Comparison of ENCODE assay signal across 11 cellular contexts in genomic region chr9:104810421-104811339, GRCh38. TPM values are rescaled to one million over a fixed set of nuclear protein-coding genes. Genes with fewer than 3 reads are reported as not detected.
A peak's percentile ranks its signal among the peaks of the same experiment; 100 is the strongest.
DNase-seq lines count a peak whose midpoint lies in the region; ATAC-seq and TF ChIP-seq lines count a peak whose summit lies in the region.
"Had no signal": no experiment of that assay in that cellular context is flagged by ENCODE, and none has a peak within 500 bp of the region (broad histone marks: within the 10 kb centered on the region; RNA-seq: fewer than 3 reads in every experiment).

No MANE protein-coding gene starts in this region.

- no peaks in the 10 kb centered on the region for H3K9me3 ChIP-seq in adrenal gland (replicated peaks in 1 of 3)
- no peaks in the 10 kb centered on the region for H3K9me3 ChIP-seq in heart right ventricle

- H3K4me1 Mint-ChIP-seq in stimulated activated effector memory CD8-positive, alpha-beta T cell treated with anti-CD3 and anti-CD28 coated beads, Interleukin-12 subunit alpha, Interleukin-12 subunit beta, amount 100 ng/mL, for 72 hours: no peaks in the 10 kb centered on the region
- H3K4me1 Mint-ChIP-seq in activated CD4-positive, alpha-beta T cell treated with anti-CD3 and anti-CD28 coated beads, Interleukin-2, amount 10 ng/mL, durations not matched to agents 24 days and 14 days: no peaks in the 10 kb centered on the region

- intact Hi-C loops in adrenal gland (cut with DNase I) (no loop called here), heart right ventricle (cut with DNase I) (no loop called here)
- intact Hi-C loops in activated CD4-positive, alpha-beta T cell treated with anti-CD3 and anti-CD28 coated beads, Interleukin-2, amount 10 ng/mL, durations not matched to agents 24 days and 14 days (cut with micrococcal nuclease): no loop called here

- DNase-seq in HT-29 (ENCODE audit: low spot score) (peak; percentile 81), adrenal gland (peak; percentile 68 to 94 (median 88)), heart right ventricle (peak in 1 of 2 donors; percentile 29), T-helper 2 cell (no peak), COLO668 (lab: John Stamatoyannopoulos, UW; ENCODE audit: unreplicated experiment) (no peak)
- DNase-seq in stimulated activated effector memory CD8-positive, alpha-beta T cell treated with anti-CD3 and anti-CD28 coated beads, Interleukin-12 subunit alpha, Interleukin-12 subunit beta, amount 100 ng/mL, for 72 hours (ENCODE audit: low spot score in 2 of 2): no peak
- DNase-seq in activated CD4-positive, alpha-beta T cell treated with anti-CD3 and anti-CD28 coated beads, Interleukin-2, amount 10 ng/mL, durations not matched to agents 24 days and 14 days: no peak
- DNase-seq: activated CD4-positive, alpha-beta T cell treated with anti-CD3 and anti-CD28 coated beads for 1 hour; NCI-H2081 treated with DMSO at 0.1 percent for 48 hours had no signal

- H3K27me3 ChIP-seq in adrenal gland (no peaks in the 10 kb centered on the region), heart right ventricle (no peaks in the 10 kb centered on the region)

- H3K36me3 ChIP-seq in adrenal gland (replicated peaks in 1 of 2) (peaks cover 0 to 90% of the 10 kb centered on the region in 2 donors), heart right ventricle (peaks cover 0 to 100% (median 53%) of the 10 kb centered on the region in 9 donors)

- H3K27ac Mint-ChIP-seq in stimulated activated effector memory CD8-positive, alpha-beta T cell treated with anti-CD3 and anti-CD28 coated beads, Interleukin-12 subunit alpha, Interleukin-12 subunit beta, amount 100 ng/mL, for 72 hours: peak overlapping the region; percentile 43
- H3K27ac Mint-ChIP-seq in activated CD4-positive, alpha-beta T cell treated with anti-CD3 and anti-CD28 coated beads, Interleukin-2, amount 10 ng/mL, durations not matched to agents 24 days and 14 days: no peak overlapping the region

- peaks cover 0 to 26% of the 10 kb centered on the region in 2 donors for H3K4me1 ChIP-seq in adrenal gland (replicated peaks in 1 of 2)
- H3K4me1 ChIP-seq in heart right ventricle: peaks cover 0 to 13% (median 0%) of the 10 kb centered on the region in 9 donors

- WGBS in adrenal gland, 4 donors: 41 to 54% (median 50%) methylated on average over 10 to 12 of the region's 12 CpGs
- WGBS in heart right ventricle, 2 donors: 64 to 70% methylated on average over 12 of the region's 12 CpGs

- H3K36me3 Mint-ChIP-seq in stimulated activated effector memory CD8-positive, alpha-beta T cell treated with anti-CD3 and anti-CD28 coated beads, Interleukin-12 subunit alpha, Interleukin-12 subunit beta, amount 100 ng/mL, for 72 hours: no peaks in the 10 kb centered on the region
- H3K36me3 Mint-ChIP-seq in activated CD4-positive, alpha-beta T cell treated with anti-CD3 and anti-CD28 coated beads, Interleukin-2, amount 10 ng/mL, durations not matched to agents 24 days and 14 days (ENCODE audit: low read depth): no peaks in the 10 kb centered on the region

- H3K4me3 ChIP-seq in adrenal gland (no peak overlapping the region), heart right ventricle (no peak overlapping the region)
- H3K4me3 ChIP-seq: coronary artery had no signal

- ATAC-seq in heart right ventricle (peak; percentile 20 to 80 (median 58)), GM21529 (IDR thresholded peaks at IDR 0.05; ENCODE audit: unreplicated experiment) (no peak)
- no peak for ATAC-seq in stimulated activated effector memory CD8-positive, alpha-beta T cell treated with anti-CD3 and anti-CD28 coated beads, Interleukin-12 subunit alpha, Interleukin-12 subunit beta, amount 100 ng/mL, for 72 hours

- TF ChIP-seq CTCF in adrenal gland (IDR thresholded peaks at IDR 0.05): no peak
- TF ChIP-seq CTCF in heart right ventricle (IDR thresholded peaks at IDR 0.05): no peak

- no peaks in the 10 kb centered on the region for H3K27me3 Mint-ChIP-seq in activated CD4-positive, alpha-beta T cell treated with anti-CD3 and anti-CD28 coated beads, Interleukin-2, amount 10 ng/mL, durations not matched to agents 24 days and 14 days

- H3K4me3 Mint-ChIP-seq in stimulated activated effector memory CD8-positive, alpha-beta T cell treated with anti-CD3 and anti-CD28 coated beads, Interleukin-12 subunit alpha, Interleukin-12 subunit beta, amount 100 ng/mL, for 72 hours: no peak overlapping the region
- H3K4me3 Mint-ChIP-seq in activated CD4-positive, alpha-beta T cell treated with anti-CD3 and anti-CD28 coated beads, Interleukin-2, amount 10 ng/mL, durations not matched to agents 24 days and 14 days: no peak overlapping the region

- H3K9me3 Mint-ChIP-seq in stimulated activated effector memory CD8-positive, alpha-beta T cell treated with anti-CD3 and anti-CD28 coated beads, Interleukin-12 subunit alpha, Interleukin-12 subunit beta, amount 100 ng/mL, for 72 hours: no peaks in the 10 kb centered on the region
- H3K9me3 Mint-ChIP-seq in activated CD4-positive, alpha-beta T cell treated with anti-CD3 and anti-CD28 coated beads, Interleukin-2, amount 10 ng/mL, durations not matched to agents 24 days and 14 days: no peaks in the 10 kb centered on the region

- H3K27ac ChIP-seq in adrenal gland: peak overlapping the region in 4 of 5 donors; percentile 52 to 84 (median 57)
- H3K27ac ChIP-seq in heart right ventricle: peak overlapping the region in 7 of 10 donors; percentile 16 to 58 (median 42)
- H3K27ac ChIP-seq: coronary artery had no signal

- TF ChIP-seq POLR2A in adrenal gland (IDR thresholded peaks at IDR 0.05): no peak

RNA-seq across cellular contexts. Expression of gene NIPSNAP3B, which starts 46.8 kb away (rescaled TPM):
- total RNA-seq in HT-29 (2014; rRNA removed; shearing (Covaris generic)): not detected in 2 replicates
- total RNA-seq in adrenal gland: 10 to 100 TPM in 5 of 8 donors, 1 to 10 TPM in 3; 8.1 to 28.2 (median 12.5) TPM
- polyA plus RNA-seq in adrenal gland: 10 to 100 TPM in 2 of 3 donors, 1 to 10 TPM in 1; 8.5 to 36.5 (median 14.0) TPM
- total RNA-seq in heart right ventricle: 10 to 100 TPM; 25.0 to 38.6 (median 32.0) TPM
- polyA plus RNA-seq in heart right ventricle: 10 to 100 TPM in 1 of 2 donors, 1 to 10 TPM in 1; 6.9 to 12.1 TPM
- 0.19 and 0.66 TPM in 2 replicates for total RNA-seq in activated CD4-positive, alpha-beta T cell treated with anti-CD3 and anti-CD28 coated beads, Interleukin-2, amount 10 ng/mL, durations not matched to agents 24 days and 14 days

Comparison
In these comparisons a context has a peak if more than half of its experiments do, and no peak if none do; other contexts are left out.
1. DNase-seq: peak in HT-29 (single experiment) and adrenal gland (7 of 7); none in stimulated activated effector memory CD8-positive, alpha-beta T cell treated with anti-CD3 and anti-CD28 coated beads, Interleukin-12 subunit alpha, Interleukin-12 subunit beta, amount 100 ng/mL, for 72 hours (0 of 2), T-helper 2 cell (0 of 5), activated CD4-positive, alpha-beta T cell treated with anti-CD3 and anti-CD28 coated beads, Interleukin-2, amount 10 ng/mL, durations not matched to agents 24 days and 14 days (single experiment) and COLO668 (single experiment).
2. ATAC-seq: peak in heart right ventricle (8 of 8); none in stimulated activated effector memory CD8-positive, alpha-beta T cell treated with anti-CD3 and anti-CD28 coated beads, Interleukin-12 subunit alpha, Interleukin-12 subunit beta, amount 100 ng/mL, for 72 hours (single experiment) and GM21529 (single experiment).